Comparison of ENCODE assay signal across 16 cellular contexts in the genomic region with DNA sequence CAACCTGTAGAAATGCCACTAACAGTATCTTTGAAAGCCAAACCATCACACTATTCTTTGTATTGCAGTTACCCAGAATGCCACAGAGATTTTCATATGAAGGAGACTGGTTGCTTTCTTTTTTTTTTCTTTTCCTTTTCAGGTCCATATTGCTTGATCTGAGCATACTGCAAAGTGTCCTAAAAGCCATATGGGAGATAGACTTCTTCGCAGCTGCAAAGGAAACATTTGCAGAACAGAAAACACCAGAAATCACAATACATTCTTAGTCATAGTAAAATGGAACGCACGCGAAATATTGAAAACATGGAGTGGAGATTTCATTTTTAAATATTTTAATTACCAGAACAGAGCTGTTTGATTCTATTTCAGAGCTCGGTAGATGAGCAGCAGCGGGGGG.
DNase-seq lines count a peak whose midpoint lies in the region; ATAC-seq, FAIRE-seq and TF ChIP-seq lines count a peak whose summit lies in the region.
"Had no signal": no experiment of that assay in that cellular context is flagged by ENCODE, and none has a peak within 500 bp of the region (broad histone marks: within the 10 kb centered on the region; RNA-seq: fewer than 3 reads in every experiment).

No MANE protein-coding gene starts in this region.

- H4K91ac ChIP-seq in neuronal stem cell (ENCODE audit: low read depth, low read length, poor library complexity) = no peak overlapping the region

- DNase-seq in Right ventricle myocardium superior = no peak
- no peak for DNase-seq in cardiac septum (ENCODE audit: low spot score)
- no peak for DNase-seq in neuronal stem cell (ENCODE audit: low spot score)
- no peak for DNase-seq in vagina (ENCODE audit: extremely low spot score in 2 of 2)
- no peak for DNase-seq in activated naive CD4-positive, alpha-beta T cell treated with anti-CD3 and anti-CD28 coated beads, Interleukin-2, amount 10 ng/mL, durations not matched to agents 7 days and 5 days
- DNase-seq in activated CD4-positive, alpha-beta T cell treated with anti-CD3 and anti-CD28 coated beads for 1 hour = no peak
- no peak for DNase-seq in HTR-8/SVneo (ENCODE audit: insufficient read length, low spot score)
- DNase-seq: activated CD4-positive, alpha-beta memory T cell treated with anti-CD3 and anti-CD28 coated beads, Interleukin-2, amount 10 ng/mL, durations not matched to agents 7 days and 5 days; activated naive CD4-positive, alpha-beta T cell; naive B cell; NCI-H2029; thyroid gland had no signal

- H3K4me3 ChIP-seq in endocrine pancreas (ENCODE audit: control insufficient read depth, insufficient read depth, low read length) (peak overlapping the region; percentile 15), neuronal stem cell (ENCODE audit: low read length in 2 of 2) (no peak overlapping the region), vagina (peak overlapping the region in 1 of 2 donors; percentile 8)
- H3K4me3 ChIP-seq: thyroid gland had no signal

- H2BK12ac ChIP-seq in neuronal stem cell (ENCODE audit: low read length) = no peak overlapping the region

- no peak overlapping the region for H3K27ac Mint-ChIP-seq in activated naive CD4-positive, alpha-beta T cell treated with anti-CD3 and anti-CD28 coated beads, Interleukin-2, amount 10 ng/mL, durations not matched to agents 7 days and 5 days
- H3K27ac Mint-ChIP-seq: activated CD4-positive, alpha-beta memory T cell treated with anti-CD3 and anti-CD28 coated beads, Interleukin-2, amount 10 ng/mL, durations not matched to agents 7 days and 5 days; naive B cell had no signal

- H3K4me1 Mint-ChIP-seq in activated naive CD4-positive, alpha-beta T cell treated with anti-CD3 and anti-CD28 coated beads, Interleukin-2, amount 10 ng/mL, durations not matched to agents 7 days and 5 days = no peaks in the 10 kb centered on the region
- H3K4me1 Mint-ChIP-seq: activated CD4-positive, alpha-beta memory T cell treated with anti-CD3 and anti-CD28 coated beads, Interleukin-2, amount 10 ng/mL, durations not matched to agents 7 days and 5 days; central memory CD8-positive, alpha-beta T cell; naive B cell had no signal

- H3K27me3 ChIP-seq in endocrine pancreas (ENCODE audit: control insufficient read depth, insufficient read depth, low read length) (no peaks in the 10 kb centered on the region), neuronal stem cell (ENCODE audit: control insufficient read depth in 3 of 3, insufficient read depth in 3 of 3, low read depth in 1 of 3, low read length in 3 of 3) (no peaks in the 10 kb centered on the region), vagina (no peaks in the 10 kb centered on the region)
- H3K27me3 ChIP-seq: thyroid gland had no signal

- H3K9me3 ChIP-seq in endocrine pancreas (ENCODE audit: control insufficient read depth, low read length) (no peaks in the 10 kb centered on the region), neuronal stem cell (replicated peaks in 1 of 2; ENCODE audit: control insufficient read depth in 2 of 2, insufficient read depth in 1 of 2, low read depth in 1 of 2, low read length in 2 of 2) (no peaks in the 10 kb centered on the region), vagina (no peaks in the 10 kb centered on the region)
- H3K9me3 ChIP-seq: thyroid gland had no signal

- H2BK5ac ChIP-seq in neuronal stem cell (ENCODE audit: low read length) = no peak overlapping the region

- no peak for TF ChIP-seq POLR2A in vagina (IDR thresholded peaks at IDR 0.05)

- H3K9me3 Mint-ChIP-seq in activated naive CD4-positive, alpha-beta T cell treated with anti-CD3 and anti-CD28 coated beads, Interleukin-2, amount 10 ng/mL, durations not matched to agents 7 days and 5 days = no peaks in the 10 kb centered on the region

- ATAC-seq in Right ventricle myocardium superior (ENCODE audit: poor library complexity) = peak; percentile 9

- H2BK15ac ChIP-seq in neuronal stem cell (ENCODE audit: low read length) = no peak overlapping the region

- no peak for FAIRE-seq in HTR-8/SVneo (lab: Jason Lieb, UNC)
- FAIRE-seq: GM12892, H1 had no signal

- no peak overlapping the region for H3K9ac ChIP-seq in endocrine pancreas (ENCODE audit: control insufficient read depth, insufficient read depth, low read length)
- H3K9ac ChIP-seq in neuronal stem cell (ENCODE audit: low read depth, low read length, poor library complexity) = no peak overlapping the region

- H2BK120ac ChIP-seq in neuronal stem cell (ENCODE audit: low read depth, low read length) = no peak overlapping the region

- intact Hi-C loops in Right ventricle myocardium superior (cut with DNase I) (loop anchor here (10.0 kb wide), 1 partner anchor 285 kb away; a partner anchor contains a TSS), cardiac septum (cut with DNase I) (loop anchor here (2.0 to 10.0 kb wide), 7 partner anchors 62 to 585 kb away; a partner anchor contains a TSS), vagina (cut with DNase I) (no loop called here)

- H3K23ac ChIP-seq in neuronal stem cell (ENCODE audit: low read depth, low read length, poor library complexity) = no peak overlapping the region

- peak overlapping the region; percentile 15 for H2AFZ ChIP-seq in neuronal stem cell (ENCODE audit: low read length)

- no CpG with 5 or more reads among the region's 6 CpGs for WGBS in neuronal stem cell (ENCODE audit: extremely low coverage in 2 of 2, insufficient read length in 2 of 2, insufficient replicate concordance in 1 of 2), 2 donors

- H3K27me3 Mint-ChIP-seq in activated naive CD4-positive, alpha-beta T cell treated with anti-CD3 and anti-CD28 coated beads, Interleukin-2, amount 10 ng/mL, durations not matched to agents 7 days and 5 days = no peaks in the 10 kb centered on the region
- H3K27me3 Mint-ChIP-seq: activated CD4-positive, alpha-beta memory T cell treated with anti-CD3 and anti-CD28 coated beads, Interleukin-2, amount 10 ng/mL, durations not matched to agents 7 days and 5 days; central memory CD8-positive, alpha-beta T cell; naive B cell had no signal

- H3K27ac ChIP-seq in neuronal stem cell (replicated peaks; ENCODE audit: low read length) = no peak overlapping the region
- H3K27ac ChIP-seq in vagina = peak overlapping the region; percentile 53

- H3K4ac ChIP-seq in neuronal stem cell (ENCODE audit: low read length) = no peak overlapping the region

- H3K4me1 ChIP-seq in endocrine pancreas (ENCODE audit: control insufficient read depth, insufficient read depth, low read length) (no peaks in the 10 kb centered on the region), neuronal stem cell (ENCODE audit: control insufficient read depth in 2 of 2, insufficient read depth in 1 of 2, low read depth in 1 of 2, low read length in 2 of 2) (peaks cover 9 to 14% of the 10 kb centered on the region in 2 donors), vagina (peaks cover 22% of the 10 kb centered on the region)

- H3K36me3 Mint-ChIP-seq in activated naive CD4-positive, alpha-beta T cell treated with anti-CD3 and anti-CD28 coated beads, Interleukin-2, amount 10 ng/mL, durations not matched to agents 7 days and 5 days = no peaks in the 10 kb centered on the region
- H3K36me3 Mint-ChIP-seq: naive B cell had no signal

- H4K8ac ChIP-seq in neuronal stem cell (ENCODE audit: low read depth, low read length) = no peak overlapping the region

- CTCF ChIA-PET in activated naive CD4-positive, alpha-beta T cell treated with anti-CD3 and anti-CD28 coated beads, Interleukin-2, amount 10 ng/mL, durations not matched to agents 7 days and 5 days (lab: Charles Lee) = no interaction called here

- TF ChIP-seq CTCF in vagina (IDR thresholded peaks at IDR 0.05) = no peak

- H3K14ac ChIP-seq in neuronal stem cell (ENCODE audit: low read length) = no peak overlapping the region

- no peak overlapping the region for H3K4me2 ChIP-seq in neuronal stem cell (ENCODE audit: insufficient read depth, low read length, poor library complexity, severe bottlenecking)

- H3K4me3 Mint-ChIP-seq in activated naive CD4-positive, alpha-beta T cell treated with anti-CD3 and anti-CD28 coated beads, Interleukin-2, amount 10 ng/mL, durations not matched to agents 7 days and 5 days = no peak overlapping the region
- H3K4me3 Mint-ChIP-seq: activated CD4-positive, alpha-beta memory T cell treated with anti-CD3 and anti-CD28 coated beads, Interleukin-2, amount 10 ng/mL, durations not matched to agents 7 days and 5 days; central memory CD8-positive, alpha-beta T cell; naive B cell had no signal

- no peak overlapping the region for H3K18ac ChIP-seq in neuronal stem cell (ENCODE audit: low read length)

- H2AK5ac ChIP-seq in neuronal stem cell (ENCODE audit: low read depth, low read length) = no peak overlapping the region

- H3K36me3 ChIP-seq in endocrine pancreas (ENCODE audit: control insufficient read depth, insufficient read depth, low read length) = no peaks in the 10 kb centered on the region
- H3K36me3 ChIP-seq in neuronal stem cell (replicated peaks in 1 of 2; ENCODE audit: control insufficient read depth in 2 of 2, insufficient read depth in 2 of 2, low read length in 2 of 2) = no peaks in the 10 kb centered on the region
- H3K36me3 ChIP-seq in vagina = no peaks in the 10 kb centered on the region
- H3K36me3 ChIP-seq: thyroid gland had no signal

- H3K79me1 ChIP-seq in neuronal stem cell (ENCODE audit: low read depth, low read length) = no peaks in the 10 kb centered on the region
